ENCODE assay signal across 8 cellular contexts in the genomic region with DNA sequence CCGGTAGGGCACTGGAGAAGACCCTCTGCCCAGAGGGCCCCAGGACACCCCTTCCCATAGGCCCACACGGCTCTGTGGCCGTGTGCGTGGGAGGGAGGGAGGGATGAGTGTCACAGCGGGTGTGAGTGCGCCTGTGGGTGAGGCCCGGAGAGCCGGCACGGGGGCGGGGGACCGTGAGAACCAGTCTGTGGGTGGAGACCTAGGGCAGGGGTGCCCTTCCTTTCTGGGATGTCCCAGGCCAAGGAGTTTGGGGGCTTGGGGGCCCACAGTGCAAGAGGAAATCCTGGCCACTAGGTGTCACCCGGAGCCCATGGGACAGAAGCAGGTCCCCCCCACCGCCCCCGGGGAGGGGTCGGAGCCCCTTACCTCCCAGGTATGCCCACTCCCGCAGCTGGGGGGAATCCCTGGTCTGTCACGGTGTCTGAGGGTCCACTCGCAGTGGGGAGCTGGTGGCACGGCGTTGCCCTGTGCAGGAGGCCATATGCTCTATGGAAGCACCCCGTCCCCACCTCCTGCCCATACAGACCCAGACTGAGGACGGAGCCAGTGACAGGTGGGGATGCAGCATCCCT. TPM values are rescaled to one million over a fixed set of nuclear protein-coding genes. Genes with fewer than 3 reads are reported as not detected.
A peak's percentile ranks its signal among the peaks of the same experiment; 100 is the strongest.
DNase-seq lines count a peak whose midpoint lies in the region; ATAC-seq and TF ChIP-seq lines count a peak whose summit lies in the region.

No MANE protein-coding gene starts in this region.

- no peak overlapping the region for H3K27ac ChIP-seq in foreskin keratinocyte
- H3K27ac ChIP-seq in smooth muscle cell (ENCODE audit: low read depth): no peak overlapping the region

- no peaks in the 10 kb centered on the region for H3K27me3 ChIP-seq in foreskin keratinocyte
- H3K27me3 ChIP-seq in smooth muscle cell (ENCODE audit: low read depth): no peaks in the 10 kb centered on the region

- H3K4me3 ChIP-seq in smooth muscle cell: no peak overlapping the region

- no peak overlapping the region for H3K27ac Mint-ChIP-seq in T-helper 17 cell

- H3K9me3 ChIP-seq in T-helper 17 cell (ENCODE audit: control insufficient read depth, low read length, poor library complexity, severe bottlenecking) (no peaks in the 10 kb centered on the region), smooth muscle cell (replicated peaks; ENCODE audit: low read depth) (no peaks in the 10 kb centered on the region)

- no peak overlapping the region for H2AFZ ChIP-seq in smooth muscle cell (ENCODE audit: low read depth)

- H3K36me3 ChIP-seq in smooth muscle cell (ENCODE audit: low read depth): no peaks in the 10 kb centered on the region

- H3K4me1 Mint-ChIP-seq in T-helper 17 cell: peaks cover 5% of the 10 kb centered on the region

- H3K4me3 Mint-ChIP-seq in T-helper 17 cell: no peak overlapping the region

- H3K36me3 Mint-ChIP-seq in T-helper 17 cell (ENCODE audit: low read depth): peaks cover 2% of the 10 kb centered on the region

- H3K79me2 ChIP-seq in smooth muscle cell (ENCODE audit: low read depth): no peaks in the 10 kb centered on the region

- peaks cover 15% of the 10 kb centered on the region for H3K27me3 Mint-ChIP-seq in T-helper 17 cell

- H3K4me2 ChIP-seq in smooth muscle cell: no peak overlapping the region

- H3K4me1 ChIP-seq in foreskin keratinocyte (no peaks in the 10 kb centered on the region), smooth muscle cell (ENCODE audit: low read depth) (no peaks in the 10 kb centered on the region)

- TF ChIP-seq CTCF in foreskin keratinocyte (conservative IDR thresholded peaks at IDR 0.05) (peak; percentile 83), smooth muscle cell (IDR thresholded peaks at IDR 0.05; ENCODE audit: borderline replicate concordance, insufficient read depth, poor library complexity, severe bottlenecking) (peak; percentile 78)

- DNase-seq in NCI-H2227 (lab: John Stamatoyannopoulos, UW; ENCODE audit: unreplicated experiment): peak; percentile 68
- no peak for DNase-seq in NCI-H2227 treated with DMSO at 0.1 percent for 48 hours (lab: John Stamatoyannopoulos, UW)
- DNase-seq in T-helper 17 cell: no peak
- DNase-seq in foreskin keratinocyte: no peak
- DNase-seq in smooth muscle cell (lab: John Stamatoyannopoulos, UW; ENCODE audit: unreplicated experiment): no peak
- DNase-seq in cerebellum (ENCODE audit: low spot score): no peak
- DNase-seq in occipital lobe (lab: John Stamatoyannopoulos, UW): no peak
- DNase-seq in RPMI8226: no peak

- ATAC-seq in T-helper 17 cell (peak; percentile 60), foreskin keratinocyte (peak; percentile 59)

- no peak overlapping the region for H3K9ac ChIP-seq in smooth muscle cell (ENCODE audit: low read depth)

- 44% methylated on average over 11 of the region's 22 CpGs for WGBS in smooth muscle cell (ENCODE audit: low lambda C conversion rate)

- no peaks in the 10 kb centered on the region for H4K20me1 ChIP-seq in smooth muscle cell (ENCODE audit: low read depth)

- H3F3A ChIP-seq in smooth muscle cell (ENCODE audit: low read depth): no peaks in the 10 kb centered on the region

RNA-seq across cellular contexts. Expression of a gene that starts 16.0 kb away (rescaled TPM):
- not detected for total RNA-seq in T-helper 17 cell
- total RNA-seq in foreskin keratinocyte: not detected in 2 replicates
- not detected in 2 replicates for polyA plus RNA-seq in foreskin keratinocyte
- not detected in 2 replicates for total RNA-seq in smooth muscle cell
- 0.51 and 0.73 TPM in 2 replicates for polyA plus RNA-seq in smooth muscle cell
- 1.3 TPM for total RNA-seq in cerebellum
- 2.5 TPM for total RNA-seq in occipital lobe

RNA-seq across cellular contexts. Expression of a gene that starts 47.5 kb away (rescaled TPM):
- total RNA-seq in T-helper 17 cell (under 1 TPM in 1 of 2 donors, not detected in 1; 0.52 TPM), foreskin keratinocyte (11.4 and 12.9 TPM in 2 replicates), smooth muscle cell (13.5 and 17.3 TPM in 2 replicates), cerebellum (40.0 TPM), occipital lobe (96.2 TPM)
- polyA plus RNA-seq in foreskin keratinocyte (14.2 and 15.0 TPM in 2 replicates), smooth muscle cell (21.4 and 30.5 TPM in 2 replicates)
